In genomic region chr10:75681334-75681733, GRCh38 we compare ENCODE assay signal across 25 cellular contexts.
"Had no signal": no experiment of that assay in that cellular context is flagged by ENCODE, and none has a peak within 500 bp of the region (broad histone marks: within the 10 kb centered on the region; RNA-seq: fewer than 3 reads in every experiment).

No MANE protein-coding gene starts in this region.

- H3K27ac Mint-ChIP-seq: dendritic cell treated with granulocyte-macrophage colony-stimulating factor and Interleukin-4, amounts not matched to agents 40 ng/mL and 50 ng/mL, for 4 days; effector memory CD8-positive, alpha-beta T cell; endodermal cell; mesothelial cell of epicardium had no signal

- H3K9me3 ChIP-seq: colonic mucosa, esophagus squamous epithelium, gastrocnemius medialis, heart right ventricle, left ventricle myocardium inferior, lower lobe of right lung, mucosa of descending colon had no signal

- H3K9me3 Mint-ChIP-seq: dendritic cell treated with granulocyte-macrophage colony-stimulating factor and Interleukin-4, amounts not matched to agents 40 ng/mL and 50 ng/mL, for 4 days; effector memory CD8-positive, alpha-beta T cell; endodermal cell; mesothelial cell of epicardium had no signal

- H3K27me3 ChIP-seq: colonic mucosa, esophagus squamous epithelium, gastrocnemius medialis, heart right ventricle had no signal

- H3K27ac ChIP-seq: colonic mucosa, epithelial cell of prostate, esophagus squamous epithelium, gastrocnemius medialis, heart right ventricle, left ventricle myocardium inferior, lower lobe of right lung had no signal

- H3K4me1 Mint-ChIP-seq: endodermal cell had no signal

- H3K4me3 ChIP-seq: colonic mucosa, esophagus squamous epithelium, gastrocnemius medialis, heart right ventricle, left ventricle myocardium inferior, lower lobe of right lung, mucosa of descending colon had no signal

- H3K36me3 ChIP-seq: colonic mucosa, esophagus squamous epithelium, gastrocnemius medialis, heart right ventricle, left ventricle myocardium inferior, lower lobe of right lung had no signal

- DNase-seq: colonic mucosa; cortex of kidney; effector CD8-positive, alpha-beta T cell; effector memory CD8-positive, alpha-beta T cell; endodermal cell; erythroblast; esophagus squamous epithelium; foreskin fibroblast; gastrocnemius medialis; glutamatergic neuron; head of caudate nucleus; heart right ventricle; hippocampal formation; left cardiac atrium; left ventricle myocardium inferior; lower lobe of right lung; mesenchymal stem cell; mucosa of descending colon had no signal

- ATAC-seq: effector memory CD8-positive, alpha-beta T cell; esophagus mucosa; gastrocnemius medialis; heart right ventricle; left cardiac atrium; lower lobe of right lung; mucosa of descending colon had no signal

- H3K36me3 Mint-ChIP-seq: mesothelial cell of epicardium had no signal

- FAIRE-seq: endometrium, islet of Langerhans, keratinocyte had no signal

- H3K4me1 ChIP-seq: colonic mucosa, gastrocnemius medialis, lower lobe of right lung had no signal

- H3K4me3 Mint-ChIP-seq: dendritic cell treated with granulocyte-macrophage colony-stimulating factor and Interleukin-4, amounts not matched to agents 40 ng/mL and 50 ng/mL, for 4 days; effector memory CD8-positive, alpha-beta T cell; endodermal cell; mesothelial cell of epicardium had no signal
